In the genomic region with DNA sequence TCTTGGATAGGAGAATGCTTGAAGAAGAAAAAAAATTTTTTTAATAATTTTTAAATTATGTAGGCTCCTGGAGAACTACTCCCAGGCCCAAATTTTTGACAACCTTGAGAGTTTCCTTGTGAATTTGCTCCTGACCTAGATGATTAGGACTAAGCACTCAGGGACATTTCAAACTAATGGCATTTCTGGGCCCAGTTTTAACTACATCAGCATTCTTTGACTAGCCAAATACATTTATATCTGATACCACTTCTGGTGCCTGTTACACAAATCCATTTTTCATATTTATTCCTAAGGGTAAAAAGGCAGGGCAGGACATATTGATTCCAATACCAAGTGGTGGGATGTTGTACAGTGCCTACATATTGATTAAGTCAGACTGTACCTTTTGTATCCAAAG, we compare ENCODE assay signal across 26 cellular contexts.
"Had no signal": no experiment of that assay in that cellular context is flagged by ENCODE, and none has a peak within 500 bp of the region (broad histone marks: within the 10 kb centered on the region; RNA-seq: fewer than 3 reads in every experiment).

No MANE protein-coding gene starts in this region.

- FAIRE-seq: colon, islet of Langerhans, keratinocyte had no signal

- ATAC-seq: esophagus mucosa, gastrocnemius medialis, heart right ventricle, left cardiac atrium, left lung, left ventricle myocardium superior, lower lobe of right lung, mucosa of descending colon had no signal

- H3K9me3 ChIP-seq: esophagus squamous epithelium, gastrocnemius medialis, heart right ventricle, left lung, lower lobe of right lung, mucosa of descending colon had no signal

- H3K27ac ChIP-seq: coronary artery, dorsolateral prefrontal cortex, epithelial cell of prostate, esophagus squamous epithelium, gastrocnemius medialis, heart right ventricle, left lung, lower lobe of right lung had no signal

- H3K4me3 ChIP-seq: coronary artery, dorsolateral prefrontal cortex, esophagus squamous epithelium, gastrocnemius medialis, heart right ventricle, left lung, lower lobe of right lung, mucosa of descending colon had no signal

- DNase-seq: dermis blood vessel endothelial cell; dorsolateral prefrontal cortex; effector CD4-positive, alpha-beta T cell; effector memory CD4-positive, alpha-beta T cell; erythroblast; esophagus squamous epithelium; foreskin fibroblast; foreskin melanocyte; gastrocnemius medialis; glutamatergic neuron; head of caudate nucleus; heart right ventricle; hippocampal formation; left cardiac atrium; left lung; left ventricle myocardium superior; lower lobe of right lung; mesenchymal stem cell; mucosa of descending colon; naive B cell had no signal

- H3K36me3 ChIP-seq: gastrocnemius medialis had no signal

- H3K27me3 ChIP-seq: dorsolateral prefrontal cortex, esophagus squamous epithelium, gastrocnemius medialis, heart right ventricle, left lung had no signal
